In the genomic region with DNA sequence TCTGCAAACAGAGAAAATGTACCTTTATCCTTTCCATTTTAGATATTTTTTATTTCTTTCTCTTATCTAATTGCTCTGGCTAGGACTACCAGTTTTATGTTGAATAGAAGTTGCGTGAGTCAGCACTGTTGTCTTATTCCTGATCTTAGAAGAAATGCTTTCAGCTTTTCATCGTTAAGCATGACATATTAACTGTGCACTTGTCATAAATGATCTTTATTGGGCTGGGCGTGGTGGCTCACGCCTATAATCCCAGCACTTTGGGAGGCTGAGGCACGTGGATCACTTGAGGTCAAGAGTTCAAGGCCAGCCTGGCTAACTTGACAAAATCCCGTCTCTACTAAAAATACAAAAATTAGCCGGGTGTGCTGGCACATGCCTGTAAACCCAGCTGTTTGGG, we compare ENCODE assay signal across 24 cellular contexts. TPM values are rescaled to one million over a fixed set of nuclear protein-coding genes. Genes with fewer than 3 reads are reported as not detected.
A peak's percentile ranks its signal among the peaks of the same experiment; 100 is the strongest.
DNase-seq lines count a peak whose midpoint lies in the region; ATAC-seq, FAIRE-seq and TF ChIP-seq lines count a peak whose summit lies in the region.
"Had no signal": no experiment of that assay in that cellular context is flagged by ENCODE, and none has a peak within 500 bp of the region (broad histone marks: within the 10 kb centered on the region; RNA-seq: fewer than 3 reads in every experiment).

No MANE protein-coding gene starts in this region.

- FAIRE-seq in small intestine (lab: Jason Lieb, UNC), result no peak
- FAIRE-seq: A204.1, D721Med, GM12891 had no signal

- POLR2A ChIA-PET in HEK293 (lab: Yijun Ruan, JAX), result no interaction called here

- H3K4me1 ChIP-seq in HEK293 (ENCODE audit: control insufficient read depth, insufficient read depth, low read length) (no peaks in the 10 kb centered on the region), mucosa of descending colon (ENCODE audit: low read depth) (no peaks in the 10 kb centered on the region), small intestine (ENCODE audit: control insufficient read depth in 2 of 2, insufficient read depth in 1 of 2, low read depth in 1 of 2, low read length in 1 of 2) (no peaks in the 10 kb centered on the region), ovary (ENCODE audit: insufficient read depth) (peaks cover 1% of the 10 kb centered on the region)
- H3K4me1 ChIP-seq: BE2C, BLaER1, Caco-2 had no signal

- no peak overlapping the region for H3K27ac ChIP-seq in HEK293 (ENCODE audit: extremely low read depth, low read depth, low read length)
- no peak overlapping the region for H3K27ac ChIP-seq in small intestine (ENCODE audit: low read depth in 1 of 2, low read length in 1 of 2)
- no peak overlapping the region for H3K27ac ChIP-seq in ovary
- H3K27ac ChIP-seq: BLaER1 had no signal

- no peaks in the 10 kb centered on the region for H3K36me3 ChIP-seq in HEK293 (ENCODE audit: control insufficient read depth in 2 of 2, insufficient read depth in 1 of 2, low read length in 2 of 2)
- no peaks in the 10 kb centered on the region for H3K36me3 ChIP-seq in mucosa of descending colon (ENCODE audit: low read depth)
- H3K36me3 ChIP-seq in small intestine (ENCODE audit: control insufficient read depth in 2 of 2, insufficient read depth in 2 of 2, low read length in 2 of 2), result no peaks in the 10 kb centered on the region
- no peaks in the 10 kb centered on the region for H3K36me3 ChIP-seq in ovary
- H3K36me3 ChIP-seq: BE2C had no signal

- H3K27me3 ChIP-seq in small intestine (ENCODE audit: control insufficient read depth in 2 of 2, insufficient read depth in 2 of 2, low read length in 2 of 2) (no peaks in the 10 kb centered on the region), ovary (no peaks in the 10 kb centered on the region)
- H3K27me3 ChIP-seq: BE2C, BLaER1 had no signal

- no peak for TF ChIP-seq CTCF in HEK293 (tag by site-specific recombination; IDR thresholded peaks at IDR 0.05)
- no peak for TF ChIP-seq CTCF in fibroblast of villous mesenchyme (IDR thresholded peaks at IDR 0.05; ENCODE audit: insufficient read depth, low read depth, low read length)
- no peak for TF ChIP-seq CTCF in mucosa of descending colon (IDR thresholded peaks at IDR 0.05)
- TF ChIP-seq CTCF in ovary (IDR thresholded peaks at IDR 0.05), result no peak

- WGBS in small intestine, 3 donors, result 19 to 59% (median 44%) methylated on average over 7 of the region's 7 CpGs
- WGBS in ovary, 3 donors, result 45 to 64% (median 48%) methylated on average over 7 of the region's 7 CpGs

- DNase-seq in fibroblast of villous mesenchyme (ENCODE audit: low read depth) (peak; percentile 85), mucosa of descending colon (no peak), small intestine (peak; percentile 77), KG1 (lab: John Stamatoyannopoulos, UW) (no peak), GF-D8 (lab: John Stamatoyannopoulos, UW) (no peak), ovary (no peak), cerebellar nuclear complex (lab: John Stamatoyannopoulos, UW) (no peak)
- DNase-seq: 8988T; ACHN; BE2C; C1 segment of cervical spinal cord; Caco-2; Calu3; CD4-positive, alpha-beta memory T cell; CD4-positive, CD25-positive, alpha-beta regulatory T cell; DMS79 treated with DMSO at 0.1 percent for 48 hours; EL; GDM1 had no signal

- intact Hi-C loops in mucosa of descending colon (cut with DNase I, micrococcal nuclease) (no loop called here), ovary (cut with DNase I) (no loop called here)

- CTCF ChIA-PET in HEK293 (lab: Yijun Ruan, JAX), result interaction anchor here (0.6 kb wide), 1 partner anchor 28 kb away, joined by 3 read pairs; no protein-coding TSS in a partner anchor

- peak; percentile 57 for ATAC-seq in mucosa of descending colon

- no peak for TF ChIP-seq POLR2A in ovary (IDR thresholded peaks at IDR 0.05)

- H3K9me3 ChIP-seq in HEK293 (ENCODE audit: control insufficient read depth, insufficient read depth, low read depth, low read length) (no peaks in the 10 kb centered on the region), mucosa of descending colon (no peaks in the 10 kb centered on the region), small intestine (ENCODE audit: control insufficient read depth, low read depth) (no peaks in the 10 kb centered on the region), ovary (no peaks in the 10 kb centered on the region)
- H3K9me3 ChIP-seq: BE2C, Caco-2 had no signal

- no peak for TF ChIP-seq EP300 in ovary (IDR thresholded peaks at IDR 0.05)

- no peak overlapping the region for H3K4me3 ChIP-seq in HEK293 (ENCODE audit: low read depth, low read length)
- H3K4me3 ChIP-seq in fibroblast of villous mesenchyme (ENCODE audit: low read depth, low read length), result no peak overlapping the region
- H3K4me3 ChIP-seq in mucosa of descending colon, result no peak overlapping the region
- no peak overlapping the region for H3K4me3 ChIP-seq in small intestine (ENCODE audit: low read depth in 1 of 2, low read length in 2 of 2)
- H3K4me3 ChIP-seq in ovary, result no peak overlapping the region
- H3K4me3 ChIP-seq: BLaER1 had no signal

TF ChIP-seq in HEK293, 187 proteins besides CTCF, POLR2A, EP300 and RAD21:
- TF ChIP-seq ZXDB (tag by site-specific recombination; IDR thresholded peaks at IDR 0.05) (no peak), ZNF585B (tag by site-specific recombination; IDR thresholded peaks at IDR 0.05) (no peak), KLF1 (tag by site-specific recombination; IDR thresholded peaks at IDR 0.05) (0 out of 2 replicates have a peak, but pooled peaks have one; percentile 24), GLIS2 (tag by site-specific recombination; IDR thresholded peaks at IDR 0.05) (no peak), FEZF1 (tag by site-specific recombination; IDR thresholded peaks at IDR 0.05) (no peak)

RNA-seq across cellular contexts. Expression of gene ECM2, which starts 8.2 kb away (rescaled TPM):
- 2.3 and 2.6 TPM in 2 replicates for total RNA-seq in fibroblast of villous mesenchyme
- 1 to 10 TPM; 1.0 to 5.0 (median 1.9) TPM for total RNA-seq in mucosa of descending colon
- polyA plus RNA-seq in small intestine, result 1 to 10 TPM; 1.9 to 2.8 (median 2.5) TPM
- total RNA-seq in ovary, result 10 to 100 TPM; 35.0 to 80.2 (median 63.1) TPM
- polyA plus RNA-seq in ovary, result 10 to 100 TPM; 88.8 to 91.4 TPM
- total RNA-seq: Caco-2; Calu3; CD4-positive, alpha-beta memory T cell; CD4-positive, CD25-positive, alpha-beta regulatory T cell; G401 had no signal
- polyA plus RNA-seq: CD4-positive, alpha-beta memory T cell; CD4-positive, CD25-positive, alpha-beta regulatory T cell had no signal

Comparison
In these comparisons a context has a peak if more than half of its experiments do, and no peak if none do; other contexts are left out.
1. DNase-seq: peak in fibroblast of villous mesenchyme (single experiment) and small intestine (single experiment); none in mucosa of descending colon (0 of 3), KG1 (single experiment), GF-D8 (single experiment), ovary (0 of 5) and cerebellar nuclear complex (0 of 2).
2. RNA of gene ECM2, which starts 8.2 kb away (total RNA-seq): 35.0 to 80.2 TPM in ovary; 2.3 to 2.6 TPM in fibroblast of villous mesenchyme and 1.0 to 5.0 TPM in mucosa of descending colon; every median in the first group is over 4 times any median in the second.